Comparison of ENCODE assay signal across 17 cellular contexts in genomic region chr15:64905941-64906340, GRCh38. TPM values are rescaled to one million over a fixed set of nuclear protein-coding genes. Genes with fewer than 3 reads are reported as not detected.
DNase-seq lines count a peak whose midpoint lies in the region; ATAC-seq lines count a peak whose summit lies in the region.
"Had no signal": no experiment of that assay in that cellular context is flagged by ENCODE, and none has a peak within 500 bp of the region (broad histone marks: within the 10 kb centered on the region; RNA-seq: fewer than 3 reads in every experiment).

No MANE protein-coding gene starts in this region.

- H3K9ac ChIP-seq in iPS-20b (ENCODE audit: low read depth, low read length) (no peak overlapping the region), skeletal muscle satellite cell (ENCODE audit: low read depth, low read length) (no peak overlapping the region)

- H3K27ac ChIP-seq in iPS-20b (ENCODE audit: low read length) = no peak overlapping the region
- H3K27ac ChIP-seq: body of pancreas, lower lobe of right lung, VCaP had no signal

- peak overlapping the region; percentile 2; the same call in 1 of the 2 replicates for H3K4me3 ChIP-seq in iPS-20b (ENCODE audit: low read length)
- H3K4me3 ChIP-seq in skeletal muscle satellite cell (ENCODE audit: low read length) = no peak overlapping the region
- H3K4me3 ChIP-seq: body of pancreas had no signal

- H3K4me1 ChIP-seq in iPS-20b (ENCODE audit: insufficient read depth, low read length) = peaks cover 10% of the 10 kb centered on the region; the same call in 1 of the 2 replicates
- peaks cover 3% of the 10 kb centered on the region for H3K4me1 ChIP-seq in skeletal muscle satellite cell (ENCODE audit: control insufficient read depth, insufficient read depth, low read length)

- peaks cover 16% of the 10 kb centered on the region for H3K27me3 Mint-ChIP-seq in T-helper 2 cell treated with Interferon-gamma antibody and Interleukin-4, amounts not matched to agents 5 μg/mL and 100 μg/mL, for 36 hours (ENCODE audit: low read depth)
- peaks cover under 1% of the 10 kb centered on the region for H3K27me3 Mint-ChIP-seq in activated T-helper 17 cell treated with anti-CD3 and anti-CD28 coated beads, Interleukin-2, amount 50 U/mL, for 72 hours

- peaks cover 27% of the 10 kb centered on the region for H3K4me1 Mint-ChIP-seq in T-helper 2 cell treated with Interferon-gamma antibody and Interleukin-4, amounts not matched to agents 5 μg/mL and 100 μg/mL, for 36 hours (ENCODE audit: low read depth)
- peaks cover 26% of the 10 kb centered on the region for H3K4me1 Mint-ChIP-seq in activated T-helper 17 cell treated with anti-CD3 and anti-CD28 coated beads, Interleukin-2, amount 50 U/mL, for 72 hours

- no peak overlapping the region for H3K27ac Mint-ChIP-seq in T-helper 2 cell treated with Interferon-gamma antibody and Interleukin-4, amounts not matched to agents 5 μg/mL and 100 μg/mL, for 36 hours
- H3K27ac Mint-ChIP-seq in activated T-helper 17 cell treated with anti-CD3 and anti-CD28 coated beads, Interleukin-2, amount 50 U/mL, for 72 hours = peak overlapping the region; percentile 76

- H3K4me3 Mint-ChIP-seq in T-helper 2 cell treated with Interferon-gamma antibody and Interleukin-4, amounts not matched to agents 5 μg/mL and 100 μg/mL, for 36 hours = peak overlapping the region; percentile 74
- H3K4me3 Mint-ChIP-seq in activated T-helper 17 cell treated with anti-CD3 and anti-CD28 coated beads, Interleukin-2, amount 50 U/mL, for 72 hours = peak overlapping the region; percentile 79

- H3K9me3 Mint-ChIP-seq in T-helper 2 cell treated with Interferon-gamma antibody and Interleukin-4, amounts not matched to agents 5 μg/mL and 100 μg/mL, for 36 hours = peaks cover 8% of the 10 kb centered on the region
- peaks cover 2% of the 10 kb centered on the region for H3K9me3 Mint-ChIP-seq in activated T-helper 17 cell treated with anti-CD3 and anti-CD28 coated beads, Interleukin-2, amount 50 U/mL, for 72 hours

- DNase-seq in T-helper 2 cell treated with Interferon-gamma antibody and Interleukin-4, amounts not matched to agents 5 μg/mL and 100 μg/mL, for 36 hours (ENCODE audit: low spot score) = no peak
- DNase-seq in T-helper 2 cell = no peak
- no peak for DNase-seq in amygdala (lab: John Stamatoyannopoulos, UW)
- DNase-seq in 8988T = no peak
- no peak for DNase-seq in stimulated activated CD4-positive, alpha-beta T cell treated with anti-CD3 and anti-CD28 coated beads, Interleukin-4, amount 100 ng/mL, for 24 hours
- DNase-seq: GDM1, NCI-H1417 treated with DMSO at 0.1 percent for 48 hours, NCI-H774 had no signal

- no peaks in the 10 kb centered on the region for H3K36me3 ChIP-seq in iPS-20b (ENCODE audit: insufficient read depth, low read depth, low read length)
- H3K36me3 ChIP-seq in skeletal muscle satellite cell (ENCODE audit: insufficient read depth, low read length) = no peaks in the 10 kb centered on the region
- H3K36me3 ChIP-seq: lower lobe of right lung, MG63, stomach had no signal

- ATAC-seq in activated T-helper 17 cell treated with anti-CD3 and anti-CD28 coated beads, Interleukin-2, amount 50 U/mL, for 72 hours (replicated peaks) = no peak
- ATAC-seq: SK-N-SH treated with all-trans-retinoic acid at 6 μM for 48 hours had no signal

- H3K36me3 Mint-ChIP-seq in T-helper 2 cell treated with Interferon-gamma antibody and Interleukin-4, amounts not matched to agents 5 μg/mL and 100 μg/mL, for 36 hours (ENCODE audit: low read depth) = peaks cover 2% of the 10 kb centered on the region
- no peaks in the 10 kb centered on the region for H3K36me3 Mint-ChIP-seq in activated T-helper 17 cell treated with anti-CD3 and anti-CD28 coated beads, Interleukin-2, amount 50 U/mL, for 72 hours (ENCODE audit: low read depth)

- peak overlapping the region; percentile 80 for H3K4me2 ChIP-seq in skeletal muscle satellite cell (ENCODE audit: low read length)

- H3K9me3 ChIP-seq in iPS-20b (ENCODE audit: insufficient read depth, low read depth, low read length) (peaks cover 20% of the 10 kb centered on the region), skeletal muscle satellite cell (replicated peaks; ENCODE audit: low read length) (no peaks in the 10 kb centered on the region)

- H3K27me3 ChIP-seq in iPS-20b (ENCODE audit: insufficient read depth, low read length) (peaks cover 17% of the 10 kb centered on the region), skeletal muscle satellite cell (ENCODE audit: control insufficient read depth, insufficient read depth, low read length) (no peaks in the 10 kb centered on the region)
- H3K27me3 ChIP-seq: body of pancreas, MG63, stomach had no signal

RNA-seq across cellular contexts. Expression of gene ANKDD1A, which starts 5.8 kb away (rescaled TPM):
- 10 to 100 TPM in 1 of 2 donors, 1 to 10 TPM in 1; 4.3 to 10.1 TPM for total RNA-seq in activated T-helper 17 cell treated with anti-CD3 and anti-CD28 coated beads, Interleukin-2, amount 50 U/mL, for 72 hours
- total RNA-seq in skeletal muscle satellite cell (2012; rRNA removed) = 1.3 and 2.0 TPM in 2 replicates
